Comparison of ENCODE assay signal across 8 cellular contexts in genomic region chr4:102734591-102735385, GRCh38. TPM values are rescaled to one million over a fixed set of nuclear protein-coding genes. Genes with fewer than 3 reads are reported as not detected.
DNase-seq lines count a peak whose midpoint lies in the region; ATAC-seq, FAIRE-seq and TF ChIP-seq lines count a peak whose summit lies in the region.

No MANE protein-coding gene starts in this region.

- peak overlapping the region in 1 of 2 donors; percentile 77 for H3K27ac ChIP-seq in small intestine (ENCODE audit: low read depth in 1 of 2, low read length in 1 of 2)

- TF ChIP-seq CTCF in GM06990 (IDR thresholded peaks at IDR 0.05; ENCODE audit: insufficient read depth, low read length, poor library complexity, severe bottlenecking) (no peak), GM20000 (IDR thresholded peaks at IDR 0.05; ENCODE audit: extremely low read depth, missing control alignments) (no peak)

- peak; percentile 99 for ATAC-seq in HG03469 (IDR thresholded peaks at IDR 0.05; ENCODE audit: unreplicated experiment)

- H3K4me3 ChIP-seq in GM06990 (replicated peaks; ENCODE audit: low read depth, low read length): no peak overlapping the region
- no peak overlapping the region for H3K4me3 ChIP-seq in small intestine (ENCODE audit: low read depth in 1 of 2, low read length in 2 of 2)

- DNase-seq in GM06990 (ENCODE audit: extremely low read depth, insufficient read length) (peak; percentile 32), GM20000 (ENCODE audit: low spot score) (peak; percentile 57), astrocyte of the hippocampus (ENCODE audit: low read depth, low spot score) (peak; percentile 18), small intestine (peak; percentile 10), ecto neural progenitor cell (ENCODE audit: low spot score) (no peak), NCI-H2107 (lab: John Stamatoyannopoulos, UW) (no peak), Ammon's horn (ENCODE audit: low spot score) (no peak)

- FAIRE-seq in small intestine (lab: Jason Lieb, UNC): no peak

- H3K36me3 ChIP-seq in GM06990 (ENCODE audit: control insufficient read depth, insufficient read depth, low read length) (no peaks in the 10 kb centered on the region), small intestine (ENCODE audit: control insufficient read depth in 2 of 2, insufficient read depth in 2 of 2, low read length in 2 of 2) (no peaks in the 10 kb centered on the region)

- H3K9me3 ChIP-seq in small intestine (ENCODE audit: control insufficient read depth, low read depth): no peaks in the 10 kb centered on the region

- H3K27me3 ChIP-seq in GM06990 (replicated peaks; ENCODE audit: control insufficient read depth, insufficient read depth, low read length) (no peaks in the 10 kb centered on the region), small intestine (ENCODE audit: control insufficient read depth in 2 of 2, insufficient read depth in 2 of 2, low read length in 2 of 2) (no peaks in the 10 kb centered on the region)

- H3K4me1 ChIP-seq in small intestine (ENCODE audit: control insufficient read depth in 2 of 2, insufficient read depth in 1 of 2, low read depth in 1 of 2, low read length in 1 of 2): no peaks in the 10 kb centered on the region

- WGBS in small intestine, 3 donors: 76 to 90% (median 80%) methylated on average over 5 of the region's 5 CpGs

RNA-seq across cellular contexts. Expression of gene MANBA, which starts 26.0 kb away (rescaled TPM):
- polyA plus RNA-seq in small intestine: 10 to 100 TPM in 1 of 3 donors, 1 to 10 TPM in 2; 4.7 to 11.7 (median 4.9) TPM

Comparison
In these comparisons a context has a peak if more than half of its experiments do, and no peak if none do; other contexts are left out.
1. DNase-seq: peak in GM06990 (single experiment), GM20000 (single experiment), astrocyte of the hippocampus (single experiment) and small intestine (single experiment); none in ecto neural progenitor cell (single experiment), NCI-H2107 (single experiment) and Ammon's horn (single experiment).